8 cellular contexts compared by ENCODE assay signal in genomic region chr2:24124003-24124585, GRCh38. TPM values are rescaled to one million over a fixed set of nuclear protein-coding genes. Genes with fewer than 3 reads are reported as not detected.
DNase-seq lines count a peak whose midpoint lies in the region; ATAC-seq, FAIRE-seq and TF ChIP-seq lines count a peak whose summit lies in the region.

No MANE protein-coding gene starts in this region.

- ATAC-seq in GM21367 (IDR thresholded peaks at IDR 0.05; ENCODE audit: unreplicated experiment) (peak; percentile 5), left colon (peak; percentile 2), thoracic aorta (ENCODE audit: insufficient number of reproducible peaks, low FRiP score, low read depth) (no peak)

- H3K9me3 Mint-ChIP-seq in Calu3 (ENCODE audit: low read depth, unreplicated experiment) = no peaks in the 10 kb centered on the region

- no peak for TF ChIP-seq CTCF in Calu3 (IDR thresholded peaks at IDR 0.05; ENCODE audit: unreplicated experiment)
- TF ChIP-seq CTCF in ascending aorta (IDR thresholded peaks at IDR 0.05) = no peak
- no peak for TF ChIP-seq CTCF in thoracic aorta (IDR thresholded peaks at IDR 0.05)
- no peak for TF ChIP-seq CTCF in D721Med (IDR thresholded peaks at IDR 0.05; ENCODE audit: insufficient read depth, missing control alignments)

- peaks cover 13% of the 10 kb centered on the region for H3K4me1 Mint-ChIP-seq in Calu3 (ENCODE audit: low read depth, unreplicated experiment)

- FAIRE-seq in D721Med (lab: Jason Lieb, UNC) = no peak

- intact Hi-C loops in Calu3 (cut with micrococcal nuclease; ENCODE audit: unreplicated experiment) = no loop called here
- intact Hi-C loops in ascending aorta (cut with DNase I) = loop anchor here (10.0 kb wide), 1 partner anchor 241 kb away; the partner anchor contains the start of gene ITSN2
- intact Hi-C loops in left colon (cut with DNase I, micrococcal nuclease) = no loop called here

- H3K27ac ChIP-seq in Karpas-422 (ENCODE audit: low read length) = peak overlapping the region; percentile 33; the same call in 1 of the 2 replicates
- peak overlapping the region; percentile 92 to 95 for H3K27ac ChIP-seq in ascending aorta
- H3K27ac ChIP-seq in thoracic aorta = peak overlapping the region; percentile 79 to 89

- H4K20me1 ChIP-seq in Karpas-422 (ENCODE audit: insufficient read depth, low read depth, low read length) = no peaks in the 10 kb centered on the region

- H2AFZ ChIP-seq in Karpas-422 (ENCODE audit: low read length) = peak overlapping the region; percentile 80

- H3K9me2 ChIP-seq in Karpas-422 (replicated peaks; ENCODE audit: insufficient read depth, low read length) = no peaks in the 10 kb centered on the region

- no peak for DNase-seq in Calu3
- DNase-seq in Karpas-422 = no peak
- DNase-seq in ascending aorta (ENCODE audit: low spot score in 2 of 2) = no peak
- DNase-seq in left colon = no peak
- no peak for DNase-seq in thoracic aorta (ENCODE audit: low spot score)
- DNase-seq in D721Med (ENCODE audit: insufficient read length, low spot score) = no peak
- DNase-seq in amniotic stem cell (lab: John Stamatoyannopoulos, UW) = no peak

- no peaks in the 10 kb centered on the region for H3K36me3 ChIP-seq in Karpas-422 (ENCODE audit: insufficient read depth, low read length)
- H3K36me3 ChIP-seq in ascending aorta = no peaks in the 10 kb centered on the region
- no peaks in the 10 kb centered on the region for H3K36me3 ChIP-seq in thoracic aorta

- peak overlapping the region; percentile 95 for H3K9ac ChIP-seq in Karpas-422 (ENCODE audit: low read length)

- H3K9me3 ChIP-seq in Karpas-422 (ENCODE audit: low read length) (no peaks in the 10 kb centered on the region), ascending aorta (no peaks in the 10 kb centered on the region), thoracic aorta (no peaks in the 10 kb centered on the region)

- no peaks in the 10 kb centered on the region for H3K27me3 Mint-ChIP-seq in Calu3 (ENCODE audit: unreplicated experiment)

- H3K4me3 Mint-ChIP-seq in Calu3 (ENCODE audit: low read depth, unreplicated experiment) = peak overlapping the region; percentile 88

- H3K27me3 ChIP-seq in Karpas-422 (ENCODE audit: low read length) (no peaks in the 10 kb centered on the region), ascending aorta (no peaks in the 10 kb centered on the region), thoracic aorta (replicated peaks; ENCODE audit: insufficient read depth) (no peaks in the 10 kb centered on the region)

- peak overlapping the region; percentile 79 for H3K27ac Mint-ChIP-seq in Calu3 (ENCODE audit: unreplicated experiment)

- H3K4me1 ChIP-seq in Karpas-422 (ENCODE audit: low read length) (peaks cover 22% of the 10 kb centered on the region), ascending aorta (peaks cover 0 to 8% of the 10 kb centered on the region in 2 donors), thoracic aorta (ENCODE audit: control insufficient read depth in 1 of 2, low read depth in 2 of 2) (peaks cover 11 to 32% of the 10 kb centered on the region in 2 donors)

- H3K4me3 ChIP-seq in Karpas-422 (ENCODE audit: low read length) (peak overlapping the region; percentile 81), ascending aorta (peak overlapping the region; percentile 79 to 88), thoracic aorta (peak overlapping the region; percentile 96)

- H3K79me2 ChIP-seq in Karpas-422 (ENCODE audit: low read length) = no peaks in the 10 kb centered on the region

- TSS peak; percentile 31 for BruUV-seq in Calu3 (replicated peaks; lab: Mats Ljungman, UMichigan)

- H3K4me2 ChIP-seq in Karpas-422 (ENCODE audit: low read depth, low read length, poor library complexity, severe bottlenecking) = peak overlapping the region; percentile 97

- CTCF ChIA-PET in Calu3 (lab: Charles Lee) = interaction anchor here (1.5 kb wide), 1 partner anchor 40 kb away, joined by 5 read pairs; the partner anchor contains the start of gene TP53I3

- peaks cover 20% of the 10 kb centered on the region for H3K36me3 Mint-ChIP-seq in Calu3 (ENCODE audit: insufficient read depth, unreplicated experiment)

RNA-seq across cellular contexts. Expression of gene FAM228B, which starts 0.8 kb away (rescaled TPM):
- total RNA-seq in Calu3 (2022) = 7.4 and 8.3 TPM in 2 replicates
- total RNA-seq in Karpas-422 (2014; rRNA removed; shearing (Covaris generic); ENCODE audit: low replicate concordance) = 6.4 and 16.8 TPM in 2 replicates
- 144 TPM for total RNA-seq in ascending aorta
- total RNA-seq in left colon = 10 to 100 TPM in 1 of 2 donors, 1 to 10 TPM in 1; 7.4 to 10.1 TPM
- total RNA-seq in thoracic aorta = 100 to 1,000 TPM in 1 of 2 donors, 10 to 100 TPM in 1; 23.6 to 114 TPM

RNA-seq across cellular contexts. Expression of gene PFN4, which starts 1.0 kb away (rescaled TPM):
- total RNA-seq in Calu3 (2022) (0.64 TPM in 1 of 2 replicates, not detected in the other), ascending aorta (not detected), left colon (not detected), thoracic aorta (1 to 10 TPM in 1 of 2 donors, not detected in 1; 1.9 TPM)
- total RNA-seq in Karpas-422 (2014; rRNA removed; shearing (Covaris generic); ENCODE audit: low replicate concordance) = 2.1 TPM in 1 of 2 replicates, not detected in the other

RNA-seq across cellular contexts. Expression of gene TP53I3, which starts 39.5 kb away (rescaled TPM):
- total RNA-seq in Calu3 (2022) (13.9 TPM in 2 replicates), ascending aorta (1.6 TPM), left colon (100 to 1,000 TPM in 1 of 2 donors, 10 to 100 TPM in 1; 91.7 to 109 TPM), thoracic aorta (10 to 100 TPM in 1 of 2 donors, 1 to 10 TPM in 1; 3.1 to 13.0 TPM)
- 3.4 and 13.5 TPM in 2 replicates for total RNA-seq in Karpas-422 (2014; rRNA removed; shearing (Covaris generic); ENCODE audit: low replicate concordance)

RNA-seq across cellular contexts. Expression of gene SF3B6, which starts 48.0 kb away (rescaled TPM):
- total RNA-seq in Calu3 (2022) (112 and 125 TPM in 2 replicates), ascending aorta (26.9 TPM), left colon (10 to 100 TPM; 85.0 to 85.3 TPM), thoracic aorta (10 to 100 TPM; 39.7 to 44.1 TPM)
- total RNA-seq in Karpas-422 (2014; rRNA removed; shearing (Covaris generic); ENCODE audit: low replicate concordance) = 181 and 285 TPM in 2 replicates

RNA-seq across cellular contexts. Expression of gene FAM228A, which starts 50.8 kb away (rescaled TPM):
- total RNA-seq in Calu3 (2022) (not detected in 2 replicates), ascending aorta (not detected), left colon (not detected), thoracic aorta (under 1 TPM; 0.81 to 0.92 TPM)
- total RNA-seq in Karpas-422 (2014; rRNA removed; shearing (Covaris generic); ENCODE audit: low replicate concordance) = 0.25 TPM in 1 of 2 replicates, not detected in the other

Comparison
In these comparisons a context has a peak if more than half of its experiments do, and no peak if none do; other contexts are left out.
1. H3K27ac ChIP-seq: peak in every context shown above with its lines; median percentile 94 in ascending aorta; 84 in thoracic aorta; 33 in Karpas-422.